17 cellular contexts compared by ENCODE assay signal in the genomic region with DNA sequence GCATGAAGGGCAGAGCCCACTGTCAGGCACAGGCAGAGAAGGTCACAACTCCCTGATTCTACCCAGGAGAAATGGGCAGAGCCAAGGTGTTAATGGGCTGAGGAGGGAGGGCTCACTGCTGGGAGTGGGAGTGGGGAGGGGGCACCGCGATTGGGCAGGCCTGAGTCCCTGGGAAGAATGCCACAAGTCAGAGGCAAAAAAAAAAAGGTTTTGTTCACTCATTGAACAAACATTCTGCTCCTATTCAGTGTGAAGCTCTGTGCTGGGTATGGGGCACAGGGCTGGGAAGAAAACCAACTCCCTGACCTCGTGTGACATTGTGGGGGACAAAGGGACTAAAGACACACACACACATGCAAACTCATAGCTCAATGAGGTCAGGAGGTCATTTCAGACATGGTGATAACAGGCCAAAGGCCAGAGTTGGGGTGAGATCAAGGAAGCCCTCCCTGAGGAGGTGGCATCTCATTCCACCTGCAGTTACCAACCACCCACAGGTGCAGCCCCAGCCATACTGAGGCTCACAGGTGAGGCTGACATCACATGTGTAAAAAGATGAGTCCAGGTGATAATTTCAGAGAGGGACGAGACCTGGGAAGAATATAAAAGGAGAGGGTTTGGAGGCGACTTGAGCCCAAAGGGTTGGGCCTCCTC. TPM values are rescaled to one million over a fixed set of nuclear protein-coding genes. Genes with fewer than 3 reads are reported as not detected.
DNase-seq lines count a peak whose midpoint lies in the region; ATAC-seq and TF ChIP-seq lines count a peak whose summit lies in the region.
"Had no signal": no experiment of that assay in that cellular context is flagged by ENCODE, and none has a peak within 500 bp of the region (broad histone marks: within the 10 kb centered on the region; RNA-seq: fewer than 3 reads in every experiment).

No MANE protein-coding gene starts in this region.

- H3K9me3 Mint-ChIP-seq in CD4-positive, alpha-beta T cell, result no peaks in the 10 kb centered on the region
- H3K9me3 Mint-ChIP-seq: activated naive CD4-positive, alpha-beta T cell treated with anti-CD3 and anti-CD28 coated beads for 36 hours had no signal

- H3K9ac ChIP-seq in mesenchymal stem cell (ENCODE audit: low read length) (no peak overlapping the region), skeletal muscle tissue (ENCODE audit: low read depth in 1 of 3, low read length in 3 of 3) (peak overlapping the region in 2 of 3 donors; percentile 23 to 25)

- no peak overlapping the region for H3K23ac ChIP-seq in mesenchymal stem cell (ENCODE audit: low read length in 2 of 2)

- H2BK5ac ChIP-seq in mesenchymal stem cell (ENCODE audit: low read depth, low read length, poor library complexity, severe bottlenecking), result no peak overlapping the region

- H3K4me1 ChIP-seq in body of pancreas (peaks cover 33% of the 10 kb centered on the region), mesenchymal stem cell (ENCODE audit: control insufficient read depth, insufficient read depth, low read depth, low read length) (peaks cover 47% of the 10 kb centered on the region), skeletal muscle tissue (ENCODE audit: control insufficient read depth in 3 of 3, insufficient read depth in 3 of 3, low read length in 3 of 3) (peaks cover 78 to 85% (median 84%) of the 10 kb centered on the region in 3 donors)

- no peak overlapping the region for H2BK12ac ChIP-seq in mesenchymal stem cell (ENCODE audit: low read length in 2 of 2)

- CTCF ChIA-PET in CD4-positive, alpha-beta T cell (lab: Charles Lee), result no interaction called here

- WGBS in body of pancreas, 2 donors, result 33 to 41% methylated on average over 5 of the region's 5 CpGs
- 67% methylated on average over 5 of the region's 5 CpGs for WGBS in mesenchymal stem cell

- no peaks in the 10 kb centered on the region for H3K36me3 ChIP-seq in body of pancreas (replicated peaks in 1 of 2; ENCODE audit: insufficient read depth in 1 of 2, low read depth in 2 of 2)
- no peaks in the 10 kb centered on the region for H3K36me3 ChIP-seq in mesenchymal stem cell (ENCODE audit: control insufficient read depth in 1 of 2, insufficient read depth in 2 of 2, low read depth in 1 of 2, low read length in 2 of 2)
- H3K36me3 ChIP-seq in skeletal muscle tissue (ENCODE audit: control insufficient read depth in 3 of 3, insufficient read depth in 3 of 3, low read length in 3 of 3), result no peaks in the 10 kb centered on the region
- H3K36me3 ChIP-seq: cardiac muscle cell had no signal

- no peak overlapping the region for H3K4me2 ChIP-seq in mesenchymal stem cell (ENCODE audit: low read length, poor library complexity, severe bottlenecking)

- peaks cover 40% of the 10 kb centered on the region for H3K4me1 Mint-ChIP-seq in CD4-positive, alpha-beta T cell (ENCODE audit: low read depth)

- H3K4me3 ChIP-seq in body of pancreas, result no peak overlapping the region
- H3K4me3 ChIP-seq in mesenchymal stem cell (ENCODE audit: insufficient read depth in 1 of 2, low read depth in 1 of 2, low read length in 2 of 2), result no peak overlapping the region
- no peak overlapping the region for H3K4me3 ChIP-seq in skeletal muscle tissue (ENCODE audit: low read length in 3 of 3)
- H3K4me3 ChIP-seq: cardiac muscle cell had no signal

- TF ChIP-seq CTCF in CD4-positive, alpha-beta T cell (IDR thresholded peaks at IDR 0.05), result no peak
- no peak for TF ChIP-seq CTCF in body of pancreas (IDR thresholded peaks at IDR 0.05)

- H4K8ac ChIP-seq in mesenchymal stem cell (ENCODE audit: low read length), result no peak overlapping the region

- no peak overlapping the region for H2AFZ ChIP-seq in mesenchymal stem cell (ENCODE audit: low read depth, low read length)

- no peaks in the 10 kb centered on the region for H3K9me3 ChIP-seq in CD4-positive, alpha-beta T cell (ENCODE audit: control insufficient read depth, low read length)
- H3K9me3 ChIP-seq in body of pancreas (no peaks in the 10 kb centered on the region), mesenchymal stem cell (ENCODE audit: control insufficient read depth, low read length) (no peaks in the 10 kb centered on the region), skeletal muscle tissue (ENCODE audit: control insufficient read depth in 3 of 3, low read length in 3 of 3) (no peaks in the 10 kb centered on the region)

- H3K4me3 Mint-ChIP-seq in CD4-positive, alpha-beta T cell, result no peak overlapping the region
- H3K4me3 Mint-ChIP-seq: activated naive CD4-positive, alpha-beta T cell treated with anti-CD3 and anti-CD28 coated beads for 36 hours had no signal

- TF ChIP-seq POLR2A in body of pancreas (IDR thresholded peaks at IDR 0.05), result no peak

- H3K27me3 Mint-ChIP-seq in CD4-positive, alpha-beta T cell, result no peaks in the 10 kb centered on the region

- H3K27ac Mint-ChIP-seq in CD4-positive, alpha-beta T cell, result peak overlapping the region; percentile 95
- H3K27ac Mint-ChIP-seq: activated naive CD4-positive, alpha-beta T cell treated with anti-CD3 and anti-CD28 coated beads for 36 hours had no signal

- H3K4ac ChIP-seq in mesenchymal stem cell (ENCODE audit: low read depth in 1 of 2, low read length in 2 of 2), result no peak overlapping the region

- POLR2A ChIA-PET in CD4-positive, alpha-beta T cell (lab: Charles Lee), result no interaction called here

- H3K27me3 ChIP-seq in CD4-positive, alpha-beta T cell (ENCODE audit: control insufficient read depth, insufficient read depth, low read length), result no peaks in the 10 kb centered on the region
- no peaks in the 10 kb centered on the region for H3K27me3 ChIP-seq in body of pancreas
- H3K27me3 ChIP-seq in mesenchymal stem cell (ENCODE audit: control insufficient read depth in 1 of 2, insufficient read depth in 1 of 2, low read length in 2 of 2), result peaks cover 0 to 6% of the 10 kb centered on the region in 2 experiments
- H3K27me3 ChIP-seq in skeletal muscle tissue (ENCODE audit: control insufficient read depth in 3 of 3, insufficient read depth in 3 of 3, low read length in 3 of 3), result no peaks in the 10 kb centered on the region
- H3K27me3 ChIP-seq: foreskin keratinocyte had no signal

- H3K14ac ChIP-seq in mesenchymal stem cell (ENCODE audit: low read length in 2 of 2), result no peak overlapping the region

- peaks cover 9% of the 10 kb centered on the region for H3K36me3 Mint-ChIP-seq in CD4-positive, alpha-beta T cell (ENCODE audit: low read depth)

- no peak overlapping the region for H3K27ac ChIP-seq in CD4-positive, alpha-beta T cell (ENCODE audit: low read depth, low read length)
- H3K27ac ChIP-seq in body of pancreas, result peak overlapping the region in 3 of 4 donors; percentile 15 to 35 (median 17)
- no peak overlapping the region for H3K27ac ChIP-seq in mesenchymal stem cell (ENCODE audit: low read length, poor library complexity, severe bottlenecking)
- H3K27ac ChIP-seq in skeletal muscle tissue (ENCODE audit: low read depth, low read length), result no peak overlapping the region
- H3K27ac ChIP-seq: cardiac muscle cell, foreskin keratinocyte had no signal

- intact Hi-C loops in CD4-positive, alpha-beta T cell (cut with DNase I, micrococcal nuclease), result loop anchor here (5.0 to 10.0 kb wide), 5 partner anchors 316 to 1549 kb away; a partner anchor contains a TSS
- intact Hi-C loops in body of pancreas (cut with DNase I), result no loop called here

- H2AK5ac ChIP-seq in mesenchymal stem cell (ENCODE audit: low read length, severe bottlenecking), result peak overlapping the region; percentile 20

- H3K79me1 ChIP-seq in mesenchymal stem cell (replicated peaks; ENCODE audit: low read length, poor library complexity, severe bottlenecking), result peaks cover 9% of the 10 kb centered on the region

- no peak overlapping the region for H4K91ac ChIP-seq in mesenchymal stem cell (ENCODE audit: low read length)

- no peak overlapping the region for H2BK15ac ChIP-seq in mesenchymal stem cell (ENCODE audit: low read depth, poor library complexity, severe bottlenecking)

- ATAC-seq in CD4-positive, alpha-beta T cell (ENCODE audit: poor library complexity), result no peak
- ATAC-seq in body of pancreas (no peak), GM21737 (IDR thresholded peaks at IDR 0.05; ENCODE audit: unreplicated experiment) (no peak), HG03039 (IDR thresholded peaks at IDR 0.05; ENCODE audit: unreplicated experiment) (no peak)
- ATAC-seq: foreskin keratinocyte had no signal

- DNase-seq in CD4-positive, alpha-beta T cell, result no peak
- no peak for DNase-seq in body of pancreas
- no peak for DNase-seq in mesenchymal stem cell
- DNase-seq in islet precursor cell, result no peak
- no peak for DNase-seq in NCI-H146 (lab: John Stamatoyannopoulos, UW)
- DNase-seq: activated CD4-positive, alpha-beta T cell treated with anti-CD3 and anti-CD28 coated beads for 48 hours; activated naive CD4-positive, alpha-beta T cell treated with anti-CD3 and anti-CD28 coated beads for 36 hours; AML-193; foreskin keratinocyte; Karpas-422; NCI-H1417 treated with DMSO at 0.1 percent for 48 hours; stimulated activated naive CD4-positive, alpha-beta T cell; T-helper 9 cell had no signal

- H2BK120ac ChIP-seq in mesenchymal stem cell (ENCODE audit: low read depth, low read length), result no peak overlapping the region

- no peak overlapping the region for H3K18ac ChIP-seq in mesenchymal stem cell (ENCODE audit: low read depth in 1 of 2, low read length in 2 of 2)

RNA-seq across cellular contexts. Expression of a gene that starts 3.2 kb away (rescaled TPM):
- total RNA-seq in CD4-positive, alpha-beta T cell, result 10 to 100 TPM; 15.7 to 18.0 TPM
- total RNA-seq in body of pancreas (10 to 100 TPM; 22.7 to 23.9 TPM), skeletal muscle tissue (5.2 TPM)
- polyA plus RNA-seq in mesenchymal stem cell (2013, experiment 1 of 2), result 6.5 TPM
- 5.8 TPM for polyA plus RNA-seq in mesenchymal stem cell (2013, experiment 2 of 2)

Comparison
In these comparisons a context has a peak if more than half of its experiments do, and no peak if none do; other contexts are left out.
1. H3K27ac ChIP-seq: peak in body of pancreas (3 of 4); none in CD4-positive, alpha-beta T cell (single experiment), mesenchymal stem cell (single experiment) and skeletal muscle tissue (single experiment).